Comparison of ENCODE assay signal across 10 cellular contexts in the genomic region with DNA sequence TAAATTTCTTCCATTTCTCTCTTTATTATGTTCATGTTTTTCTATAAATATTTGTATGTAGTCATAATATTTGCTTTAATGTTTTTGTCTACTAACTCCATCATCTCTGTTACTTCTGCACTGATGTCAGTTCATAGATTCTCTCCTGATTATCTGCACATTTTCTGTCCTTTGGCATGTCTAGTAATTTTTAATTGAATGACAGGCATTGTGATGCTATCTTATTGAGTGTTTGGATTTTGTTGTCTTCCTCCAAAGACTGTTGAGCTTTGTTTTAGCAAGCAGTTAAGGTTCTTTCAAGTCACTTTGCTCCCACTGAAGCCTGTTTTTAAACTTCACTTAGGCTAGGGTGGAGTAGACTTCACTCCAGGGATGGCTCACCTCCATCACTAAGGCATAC.
"Had no signal": no experiment of that assay in that cellular context is flagged by ENCODE, and none has a peak within 500 bp of the region (broad histone marks: within the 10 kb centered on the region; RNA-seq: fewer than 3 reads in every experiment).

No MANE protein-coding gene starts in this region.

- H3K36me3 ChIP-seq: HAP-1 had no signal

- FAIRE-seq: H1, H54 had no signal

- DNase-seq: GM23248, GOT3, H7, H9, HCEC 1CT had no signal

- H3K27ac ChIP-seq: GM23248 had no signal

- H3K4me3 ChIP-seq: GM23248, GM23338, HAP-1 had no signal

- H3K27ac Mint-ChIP-seq: GM23338, H9 had no signal

- H3K4me1 ChIP-seq: HAP-1 had no signal

- ATAC-seq: GM23338, HCT116 had no signal

- H3K9me3 ChIP-seq: HAP-1 had no signal

- H3K4me1 Mint-ChIP-seq: GM23338, H9 had no signal

- H3K4me3 Mint-ChIP-seq: GM23338, H9 had no signal
